22 cellular contexts compared by ENCODE assay signal in the genomic region with DNA sequence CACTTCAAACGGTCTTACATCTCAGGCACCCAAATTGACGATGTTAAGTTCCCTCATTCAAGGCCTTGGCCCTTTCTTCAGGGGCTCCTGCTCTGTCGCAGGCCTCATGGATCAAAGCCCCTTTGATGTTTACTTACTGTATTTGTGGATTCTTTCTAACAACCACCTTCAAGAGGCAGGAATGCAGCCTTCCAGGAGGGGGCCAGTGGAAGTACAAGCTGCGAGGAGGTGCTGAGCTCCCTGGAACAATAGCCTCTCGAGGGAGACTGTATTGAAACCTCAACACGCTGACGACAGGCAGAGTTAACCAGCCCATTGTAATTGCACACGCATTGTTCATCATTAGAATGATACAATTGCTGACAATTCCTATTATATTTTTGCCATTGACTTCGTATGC.
"Had no signal": no experiment of that assay in that cellular context is flagged by ENCODE, and none has a peak within 500 bp of the region (broad histone marks: within the 10 kb centered on the region; RNA-seq: fewer than 3 reads in every experiment).

No MANE protein-coding gene starts in this region.

- H3K27ac ChIP-seq: breast epithelium, esophagus squamous epithelium, gastrocnemius medialis, left ventricle myocardium inferior, prostate gland, right atrium auricular region, spleen, upper lobe of right lung, WERI-Rb-1 had no signal

- FAIRE-seq: colon, TTC549 had no signal

- H3K4me3 ChIP-seq: breast epithelium, esophagus squamous epithelium, gastrocnemius medialis, left ventricle myocardium inferior, prostate gland, right atrium auricular region, spleen, upper lobe of right lung had no signal

- H3K9me3 ChIP-seq: breast epithelium, esophagus squamous epithelium, gastrocnemius medialis, left ventricle myocardium inferior, prostate gland, right atrium auricular region, spleen, upper lobe of right lung had no signal

- H3K27me3 ChIP-seq: right atrium auricular region, upper lobe of right lung had no signal

- H3K36me3 ChIP-seq: breast epithelium, esophagus squamous epithelium, gastrocnemius medialis, left ventricle myocardium inferior, prostate gland, right atrium auricular region, spleen, upper lobe of right lung, WERI-Rb-1 had no signal

- H3K4me1 ChIP-seq: breast epithelium, esophagus squamous epithelium, gastrocnemius medialis, left ventricle myocardium inferior, prostate gland, right atrium auricular region, spleen, upper lobe of right lung had no signal

- DNase-seq: activated CD4-positive, alpha-beta T cell treated with anti-CD3 and anti-CD28 coated beads, Interleukin-2, amount 50 U/mL, for 4 hours; activated naive CD4-positive, alpha-beta T cell treated with anti-CD3 and anti-CD28 coated beads for 36 hours; activated naive CD8-positive, alpha-beta T cell treated with anti-CD3 and anti-CD28 coated beads, Interleukin-2, amount 10 ng/mL, durations not matched to agents 7 days and 5 days; activated T-cell treated with anti-CD3 and anti-CD28 coated beads, Interleukin-2, amount 50 U/mL, for 48 hours; amniotic stem cell; effector memory CD8-positive, alpha-beta T cell; esophagus squamous epithelium; gastrocnemius medialis; hypothalamus; left ventricle myocardium inferior; naive thymus-derived CD8-positive, alpha-beta T cell; spleen; stimulated activated CD4-positive, alpha-beta T cell treated with anti-CD3 and anti-CD28 coated beads, Interleukin-4, amount 100 ng/mL, for 24 hours; stimulated activated naive CD8-positive, alpha-beta T cell treated with anti-CD3 and anti-CD28 coated beads, Interleukin-15, Interleukin-2, amounts not matched to agents 100 U/mL and 50 U/mL, for 24 hours; T-cell; upper lobe of right lung; WERI-Rb-1 had no signal
